Comparison of ENCODE assay signal across 14 cellular contexts in genomic region chr19:30450945-30451344, GRCh38.
DNase-seq lines count a peak whose midpoint lies in the region; ATAC-seq, FAIRE-seq and TF ChIP-seq lines count a peak whose summit lies in the region.
"Had no signal": no experiment of that assay in that cellular context is flagged by ENCODE, and none has a peak within 500 bp of the region (broad histone marks: within the 10 kb centered on the region; RNA-seq: fewer than 3 reads in every experiment).

No MANE protein-coding gene starts in this region.

- intact Hi-C loops in head of caudate nucleus (cut with DNase I): no loop called here
- intact Hi-C loops in posterior cingulate gyrus (cut with DNase I): no loop called here
- intact Hi-C loops in transverse colon (cut with DNase I; ENCODE audit: low total_unique reads): no loop called here
- intact Hi-C loops in CD4-positive, alpha-beta T cell (cut with DNase I, micrococcal nuclease): no loop called here
- intact Hi-C loops in natural killer cell (cut with micrococcal nuclease): no loop called here

- no peak for TF ChIP-seq EP300 in transverse colon (IDR thresholded peaks at IDR 0.05; ENCODE audit: low read depth)

- H3K4me1 ChIP-seq in SJSA1 (replicated peaks) (peaks cover 26% of the 10 kb centered on the region), transverse colon (no peaks in the 10 kb centered on the region)
- H3K4me1 ChIP-seq: Caco-2 had no signal

- POLR2A ChIA-PET in CD4-positive, alpha-beta T cell (lab: Charles Lee): no interaction called here

- H3K36me3 ChIP-seq in SJSA1: no peaks in the 10 kb centered on the region
- no peaks in the 10 kb centered on the region for H3K36me3 ChIP-seq in transverse colon

- 47 to 79% methylated on average over 3 to 33 of the region's 33 CpGs for WGBS in transverse colon (ENCODE audit: low coverage in 1 of 2), 2 donors

- FAIRE-seq in RCC 7860 (lab: Jason Lieb, UNC): no peak

- TF ChIP-seq POLR2A in transverse colon (IDR thresholded peaks at IDR 0.05): no peak

- H3K27me3 Mint-ChIP-seq in CD4-positive, alpha-beta T cell: peaks cover 17% of the 10 kb centered on the region
- peaks cover 0 to 24% of the 10 kb centered on the region in 2 donors for H3K27me3 Mint-ChIP-seq in natural killer cell (ENCODE audit: low read depth in 2 of 2)

- peaks cover 3% of the 10 kb centered on the region for H3K9me3 Mint-ChIP-seq in CD4-positive, alpha-beta T cell
- no peaks in the 10 kb centered on the region for H3K9me3 Mint-ChIP-seq in natural killer cell
- H3K9me3 Mint-ChIP-seq: WTC11 had no signal

- H3K27ac Mint-ChIP-seq in CD4-positive, alpha-beta T cell: no peak overlapping the region
- H3K27ac Mint-ChIP-seq in natural killer cell: no peak overlapping the region

- H3K27me3 ChIP-seq in SJSA1 (replicated peaks) (peaks cover 4% of the 10 kb centered on the region), transverse colon (no peaks in the 10 kb centered on the region)
- no peaks in the 10 kb centered on the region for H3K27me3 ChIP-seq in CD4-positive, alpha-beta T cell (ENCODE audit: control insufficient read depth, insufficient read depth, low read length)

- no peak overlapping the region for H3K27ac ChIP-seq in SJSA1
- peak overlapping the region; percentile 25 to 55 (median 42) for H3K27ac ChIP-seq in transverse colon
- H3K27ac ChIP-seq in CD4-positive, alpha-beta T cell (ENCODE audit: low read depth, low read length): no peak overlapping the region

- H3K4me3 ChIP-seq in SJSA1 (0 out of 2 replicates have a peak overlapping the region, but pooled peaks have one; percentile 9), transverse colon (peak overlapping the region in 3 of 4 donors; percentile 14 to 40 (median 16))

- CTCF ChIA-PET in CD4-positive, alpha-beta T cell (lab: Charles Lee): no interaction called here

- in situ Hi-C loops in transverse colon (cut with MboI; ENCODE audit: low pct_ligation_motif_present in 1 of 4, low pct_unique_long_range_greater_than_20kb in 1 of 4, low sequenced_read_pairs in 3 of 4): no loop called here

- TF ChIP-seq CTCF in transverse colon (IDR thresholded peaks at IDR 0.05): no peak
- no peak for TF ChIP-seq CTCF in CD4-positive, alpha-beta T cell (IDR thresholded peaks at IDR 0.05)
- TF ChIP-seq CTCF in natural killer cell (IDR thresholded peaks at IDR 0.05): no peak

- H3K9me3 ChIP-seq in SJSA1 (replicated peaks) (no peaks in the 10 kb centered on the region), transverse colon (no peaks in the 10 kb centered on the region)
- no peaks in the 10 kb centered on the region for H3K9me3 ChIP-seq in CD4-positive, alpha-beta T cell (ENCODE audit: control insufficient read depth, low read length)
- H3K9me3 ChIP-seq: Caco-2 had no signal

- no peaks in the 10 kb centered on the region for H3K36me3 Mint-ChIP-seq in CD4-positive, alpha-beta T cell (ENCODE audit: low read depth)
- H3K36me3 Mint-ChIP-seq in natural killer cell: no peaks in the 10 kb centered on the region
- H3K36me3 Mint-ChIP-seq: WTC11 had no signal

- H3K4me3 Mint-ChIP-seq in CD4-positive, alpha-beta T cell: no peak overlapping the region
- no peak overlapping the region for H3K4me3 Mint-ChIP-seq in natural killer cell

- ATAC-seq in CD4-positive, alpha-beta T cell (ENCODE audit: poor library complexity): no peak
- no peak for ATAC-seq in natural killer cell

- DNase-seq in SJSA1 (ENCODE audit: low read depth in 1 of 2, low spot score in 2 of 2) (no peak), head of caudate nucleus (peak in 38 of 42 donors; percentile 22 to 73 (median 44)), posterior cingulate gyrus (peak in 7 of 10 donors; percentile 18 to 91 (median 57)), transverse colon (no peak), RCC 7860 (ENCODE audit: low spot score) (no peak), natural killer cell (no peak), NCI-H1417 (lab: John Stamatoyannopoulos, UW) (no peak)
- DNase-seq in CD4-positive, alpha-beta T cell: no peak
- DNase-seq: activated T-cell treated with anti-CD3 and anti-CD28 coated beads, Interleukin-2, amount 50 U/mL, for 1 hour; Caco-2; glutamatergic neuron; KBM-7; NCI-H2171 treated with DMSO at 0.1 percent for 48 hours had no signal

- H3K4me1 Mint-ChIP-seq in CD4-positive, alpha-beta T cell (ENCODE audit: low read depth): no peaks in the 10 kb centered on the region
- no peaks in the 10 kb centered on the region for H3K4me1 Mint-ChIP-seq in natural killer cell

Comparison
In these comparisons a context has a peak if more than half of its experiments do, and no peak if none do; other contexts are left out.
1. DNase-seq: peak in head of caudate nucleus (38 of 42) and posterior cingulate gyrus (7 of 10); none in SJSA1 (0 of 2), transverse colon (single experiment), CD4-positive, alpha-beta T cell (0 of 10), RCC 7860 (single experiment), natural killer cell (single experiment) and NCI-H1417 (0 of 3).
2. H3K27ac ChIP-seq: peak in transverse colon (4 of 4); none in SJSA1 (single experiment) and CD4-positive, alpha-beta T cell (single experiment).